Comparison of ENCODE assay signal across 8 cellular contexts in the genomic region with DNA sequence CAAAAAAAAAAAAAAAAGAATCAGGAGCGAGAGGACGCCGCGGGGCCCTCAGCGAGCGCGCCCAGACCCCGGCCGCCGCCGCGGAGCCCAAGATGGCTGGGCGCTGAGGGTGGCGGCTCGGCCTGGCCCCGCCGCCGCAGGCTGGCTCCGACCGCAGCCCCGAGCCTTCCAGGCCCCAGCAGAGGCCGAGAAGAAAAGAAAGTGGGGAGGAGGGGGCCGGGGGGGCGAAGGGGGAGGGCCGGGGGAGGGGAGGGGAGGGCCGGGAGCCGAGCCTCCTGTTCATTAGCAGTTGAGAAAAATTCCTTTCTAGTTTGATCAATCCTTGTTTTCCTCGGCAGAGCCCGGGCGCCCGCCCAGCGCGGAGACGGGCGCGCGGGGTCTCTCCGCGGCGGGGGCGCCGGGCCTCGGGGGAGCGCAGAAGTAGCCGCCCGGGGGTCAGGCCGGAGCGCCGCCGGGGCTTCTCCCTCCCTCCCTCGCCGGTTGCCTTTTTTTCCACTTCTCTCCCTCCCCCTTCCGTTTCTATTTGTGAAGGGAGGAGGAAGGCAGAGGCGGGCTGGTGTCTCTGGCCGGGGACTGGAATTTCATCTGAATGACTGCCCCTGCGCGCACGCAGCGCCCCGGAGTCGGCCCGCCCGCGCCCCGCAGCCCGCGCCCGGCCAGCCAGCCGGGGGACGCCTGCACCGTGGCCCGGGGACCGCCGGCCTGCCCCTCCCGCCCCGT. TPM values are rescaled to one million over a fixed set of nuclear protein-coding genes. Genes with fewer than 3 reads are reported as not detected.
A peak's percentile ranks its signal among the peaks of the same experiment; 100 is the strongest.
DNase-seq lines count a peak whose midpoint lies in the region; ATAC-seq and TF ChIP-seq lines count a peak whose summit lies in the region.

No MANE protein-coding gene starts in this region.

- H3K27ac ChIP-seq in HUES48 (ENCODE audit: low read depth, low read length) = peak overlapping the region; percentile 98
- H3K27ac ChIP-seq in adipose tissue (ENCODE audit: low read depth, low read length) = peak overlapping the region; percentile 87
- H3K27ac ChIP-seq in cardiac muscle cell = peak overlapping the region; percentile 96

- H3K27me3 ChIP-seq in HUES48 (ENCODE audit: control insufficient read depth, insufficient read depth, low read length) (no peaks in the 10 kb centered on the region), cardiac muscle cell (no peaks in the 10 kb centered on the region)

- H3K36me3 ChIP-seq in HUES48 (ENCODE audit: control insufficient read depth, insufficient read depth, low read length) = no peaks in the 10 kb centered on the region
- H3K36me3 ChIP-seq in cardiac muscle cell = no peaks in the 10 kb centered on the region

- DNase-seq in DMS153 treated with DMSO at 0.1 percent for 48 hours (lab: John Stamatoyannopoulos, UW; ENCODE audit: unreplicated experiment) (peak; percentile 26), RKO (ENCODE audit: low spot score) (peak; percentile 73), cardiac muscle cell (ENCODE audit: low read depth in 1 of 2, low spot score in 1 of 2) (peak; percentile 75 to 88), omental fat pad (ENCODE audit: low spot score) (no peak)

- peak; percentile 2 for ATAC-seq in omental fat pad (ENCODE audit: low FRiP score)
- no peak for ATAC-seq in HG03354 (IDR thresholded peaks at IDR 0.05; ENCODE audit: poor library complexity, severe bottlenecking, unreplicated experiment)
- no peak for ATAC-seq in GM19351 (IDR thresholded peaks at IDR 0.05; ENCODE audit: unreplicated experiment)

- H3K4me1 ChIP-seq in HUES48 (ENCODE audit: control insufficient read depth, insufficient read depth, low read length) = peaks cover 16% of the 10 kb centered on the region
- peaks cover 13% of the 10 kb centered on the region for H3K4me1 ChIP-seq in cardiac muscle cell (ENCODE audit: low read depth)

- H3K4me3 ChIP-seq in HUES48 (ENCODE audit: low read depth, low read length) (peak overlapping the region; percentile 75), cardiac muscle cell (peak overlapping the region; percentile 74)

- 1 to 2% (median 1%) methylated on average over 36 to 76 of the region's 76 CpGs for WGBS in adipose tissue, 3 donors

- H3K9me3 ChIP-seq in HUES48 (ENCODE audit: control insufficient read depth, insufficient read depth, low read length) (no peaks in the 10 kb centered on the region), cardiac muscle cell (ENCODE audit: low read depth) (no peaks in the 10 kb centered on the region)

- TF ChIP-seq CTCF in cardiac muscle cell (IDR thresholded peaks at IDR 0.05; ENCODE audit: low read depth, low read length) (no peak), omental fat pad (IDR thresholded peaks at IDR 0.05) (no peak)

- peak overlapping the region; percentile 73 for H3K9ac ChIP-seq in HUES48 (ENCODE audit: low read depth, low read length)

RNA-seq across cellular contexts. Expression of a gene that starts 0.8 kb away (rescaled TPM):
- polyA plus RNA-seq in adipose tissue (100 to 1,000 TPM in 2 of 3 donors, 10 to 100 TPM in 1; 76.1 to 174 (median 115) TPM), cardiac muscle cell (59.8 and 65.6 TPM in 2 replicates)
- total RNA-seq in cardiac muscle cell (100 and 130 TPM in 2 replicates), omental fat pad (100 to 1,000 TPM in 3 of 4 donors, 10 to 100 TPM in 1; 58.2 to 121 (median 103) TPM)
